1 cellular context compared by ENCODE assay signal in the genomic region with DNA sequence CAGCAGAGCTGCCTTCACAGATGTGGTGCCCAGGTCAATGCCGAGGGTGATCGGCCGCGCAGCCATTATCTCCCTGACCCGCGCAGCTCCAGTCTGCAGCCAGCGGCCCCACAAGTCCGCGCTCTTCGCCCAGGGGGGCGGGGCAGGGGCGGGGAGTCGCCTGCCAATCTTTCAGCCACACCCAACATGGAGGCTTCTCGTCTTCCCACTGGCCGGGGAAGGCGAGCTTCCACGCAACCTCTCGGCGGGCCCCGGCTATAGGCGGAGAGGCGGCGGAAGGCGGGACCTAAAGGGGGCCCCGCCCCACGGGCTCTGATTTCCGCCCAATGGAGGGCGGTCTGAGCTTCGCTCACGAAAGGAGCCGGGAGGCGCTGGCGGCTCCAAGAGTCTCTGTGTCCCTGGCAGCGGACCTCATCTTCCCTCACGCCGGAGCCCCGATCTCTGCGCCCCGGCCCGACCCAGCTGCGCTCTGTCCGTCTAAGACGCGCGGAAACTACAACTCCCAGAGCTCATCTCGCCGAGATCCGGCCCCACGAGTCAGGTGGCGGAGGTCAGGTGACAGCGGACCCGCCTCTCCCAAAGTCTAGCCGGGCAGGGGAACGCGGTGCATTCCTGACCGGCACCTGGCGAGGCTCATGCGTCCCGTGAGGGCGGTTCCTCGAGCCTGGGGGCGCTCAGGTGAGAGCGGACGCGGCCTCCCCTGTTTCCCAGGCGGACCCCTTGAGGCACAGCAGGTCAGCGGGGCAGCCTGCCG.
A peak's percentile ranks its signal among the peaks of the same experiment; 100 is the strongest.
TF ChIP-seq lines count a peak whose summit lies in the region.

A gene (plus strand): TSS at position 607 of the 754 bp plus-strand sequence. CDS start 3,447 bp downstream, outside the sequence.
A gene with protein sequence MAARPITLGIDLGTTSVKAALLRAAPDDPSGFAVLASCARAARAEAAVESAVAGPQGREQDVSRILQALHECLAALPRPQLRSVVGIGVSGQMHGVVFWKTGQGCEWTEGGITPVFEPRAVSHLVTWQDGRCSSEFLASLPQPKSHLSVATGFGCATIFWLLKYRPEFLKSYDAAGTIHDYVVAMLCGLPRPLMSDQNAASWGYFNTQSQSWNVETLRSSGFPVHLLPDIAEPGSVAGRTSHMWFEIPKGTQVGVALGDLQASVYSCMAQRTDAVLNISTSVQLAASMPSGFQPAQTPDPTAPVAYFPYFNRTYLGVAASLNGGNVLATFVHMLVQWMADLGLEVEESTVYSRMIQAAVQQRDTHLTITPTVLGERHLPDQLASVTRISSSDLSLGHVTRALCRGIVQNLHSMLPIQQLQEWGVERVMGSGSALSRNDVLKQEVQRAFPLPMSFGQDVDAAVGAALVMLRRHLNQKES (minus strand): TSS at position 97 of the 754 bp plus-strand sequence. CDS start 31 bp downstream, at position 66.

TF ChIP-seq in endothelial cell of umbilical vein, 7 proteins besides CTCF, POLR2A, EP300 and RAD21 (continued from another document):
- TF ChIP-seq, protein P1, sequence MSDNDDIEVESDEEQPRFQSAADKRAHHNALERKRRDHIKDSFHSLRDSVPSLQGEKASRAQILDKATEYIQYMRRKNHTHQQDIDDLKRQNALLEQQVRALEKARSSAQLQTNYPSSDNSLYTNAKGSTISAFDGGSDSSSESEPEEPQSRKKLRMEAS (IDR thresholded peaks at IDR 0.05; ENCODE audit: insufficient read depth, insufficient read length) = peak; percentile 87
- TF ChIP-seq POLR2AphosphoS5 (IDR thresholded peaks at IDR 0.05; ENCODE audit: insufficient read depth, low read depth, low read length) (peak; percentile 64), FOS (IDR thresholded peaks at IDR 0.05; ENCODE audit: borderline replicate concordance, insufficient read depth, low read length) (no peak)
